ENCODE assay signal across 10 cellular contexts in the genomic region with DNA sequence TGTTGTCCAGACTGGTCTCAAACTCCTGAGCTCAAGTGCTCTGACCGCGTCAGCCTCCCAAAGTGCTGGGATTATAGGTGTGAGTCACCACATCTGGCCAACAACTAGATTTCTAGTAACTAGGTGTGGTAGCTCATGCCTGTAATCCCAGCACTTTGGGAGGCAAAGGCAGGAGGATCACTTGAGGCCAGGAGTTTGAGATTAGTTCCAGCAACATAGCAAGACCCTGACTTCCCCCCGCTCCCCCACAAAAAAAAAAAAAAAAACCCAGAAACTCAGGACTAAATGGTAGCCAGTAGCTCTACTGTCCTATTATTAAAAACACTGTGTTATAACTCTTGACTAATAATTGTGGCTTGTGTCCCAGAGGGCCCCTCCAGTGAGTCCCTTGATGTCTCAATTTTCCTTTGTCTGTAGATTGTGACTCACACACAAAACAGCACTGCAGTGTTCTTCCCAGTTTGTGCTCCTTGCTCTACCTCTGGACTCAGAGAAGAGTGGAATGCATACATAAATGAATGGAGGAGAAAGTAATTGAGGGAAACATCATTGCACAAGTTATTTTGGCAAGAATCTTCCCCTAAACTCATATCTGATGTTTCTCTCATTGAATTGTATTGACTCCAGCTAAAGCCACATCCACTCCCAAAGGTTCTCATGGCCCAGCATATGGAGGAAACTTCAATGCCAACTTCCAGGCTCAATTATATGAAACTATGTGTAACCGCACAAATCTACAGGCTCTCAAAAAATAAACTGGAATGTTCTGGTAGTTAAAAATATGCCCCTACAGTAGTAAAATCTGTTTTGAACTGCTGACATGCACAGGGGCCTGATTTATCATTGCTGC. TPM values are rescaled to one million over a fixed set of nuclear protein-coding genes. Genes with fewer than 3 reads are reported as not detected.
DNase-seq lines count a peak whose midpoint lies in the region; ATAC-seq, FAIRE-seq and TF ChIP-seq lines count a peak whose summit lies in the region.
"Had no signal": no experiment of that assay in that cellular context is flagged by ENCODE, and none has a peak within 500 bp of the region (broad histone marks: within the 10 kb centered on the region; RNA-seq: fewer than 3 reads in every experiment).

No MANE protein-coding gene starts in this region.

- intact Hi-C loops in adrenal gland (cut with DNase I), result no loop called here

- dilution Hi-C loops in keratinocyte (cut with MboI; ENCODE audit: extremely low pct_ligation_motif_present, low sequenced_read_pairs), result no loop called here

- no peak for ATAC-seq in HG03139 (IDR thresholded peaks at IDR 0.05; ENCODE audit: unreplicated experiment)
- no peak for ATAC-seq in GM21576 (IDR thresholded peaks at IDR 0.05; ENCODE audit: unreplicated experiment)

- H3K4me3 ChIP-seq in AG04450 (ENCODE audit: low read depth, low read length) (no peak overlapping the region), adrenal gland (no peak overlapping the region), keratinocyte (ENCODE audit: control insufficient read depth in 2 of 3, extremely low read depth in 1 of 3, insufficient read depth in 2 of 3, low read depth in 1 of 3, low read length in 3 of 3) (no peak overlapping the region)
- H3K4me3 ChIP-seq: heart left ventricle had no signal

- H4K20me1 ChIP-seq in keratinocyte (ENCODE audit: control insufficient read depth, extremely low read depth, insufficient read depth, low read length), result peaks cover 39% of the 10 kb centered on the region

- DNase-seq in AG04450 (ENCODE audit: low read depth, low spot score), result no peak
- DNase-seq in HT1080 (ENCODE audit: low read depth), result peak; percentile 92
- DNase-seq in adrenal gland, result peak in 6 of 7 donors; percentile 65 to 81 (median 76)
- peak; percentile 68 for DNase-seq in keratinocyte (ENCODE audit: low read depth, low spot score)
- no peak for DNase-seq in DMS79 (lab: John Stamatoyannopoulos, UW)
- no peak for DNase-seq in NK-92 (lab: John Stamatoyannopoulos, UW; ENCODE audit: unreplicated experiment)
- DNase-seq: NCI-H526 had no signal

- peak; percentile 64 for FAIRE-seq in keratinocyte (lab: Jason Lieb, UNC)

- no peak for TF ChIP-seq CTCF in AG04450 (IDR thresholded peaks at IDR 0.05; ENCODE audit: low read depth, low read length)
- no peak for TF ChIP-seq CTCF in adrenal gland (IDR thresholded peaks at IDR 0.05)
- TF ChIP-seq CTCF in keratinocyte (optimal IDR thresholded peaks at IDR 0.05 in 1 of 3, IDR thresholded peaks at IDR 0.05 in 1 of 3, conservative IDR thresholded peaks at IDR 0.05 in 1 of 3; ENCODE audit: extremely low read depth in 1 of 3, insufficient read depth in 2 of 3, low read length in 3 of 3), result no peak

- H3K27ac ChIP-seq in AG04450 (ENCODE audit: low read depth, low read length) (peak overlapping the region; percentile 42), adrenal gland (peak overlapping the region in 4 of 5 donors; percentile 25 to 72 (median 36)), keratinocyte (ENCODE audit: control insufficient read depth, insufficient read depth, low read length) (peak overlapping the region; percentile 58)

- peaks cover 10% of the 10 kb centered on the region for H3K9me1 ChIP-seq in keratinocyte (ENCODE audit: control insufficient read depth, extremely low read depth, insufficient read depth, low read length)

- H3K9me3 ChIP-seq in AG04450 (ENCODE audit: control insufficient read depth, insufficient read depth, low read length), result no peaks in the 10 kb centered on the region
- H3K9me3 ChIP-seq in adrenal gland (replicated peaks in 1 of 3), result no peaks in the 10 kb centered on the region
- no peaks in the 10 kb centered on the region for H3K9me3 ChIP-seq in keratinocyte (ENCODE audit: control insufficient read depth, low read depth, low read length)
- H3K9me3 ChIP-seq: heart left ventricle had no signal

- WGBS in adrenal gland, 4 donors, result 61 to 71% (median 70%) methylated on average over 4 of the region's 4 CpGs

- CTCF ChIA-PET in AG04450 (lab: Charles Lee), result interaction anchor here (0.6 to 1.6 kb wide), 2 partner anchors 286 to 1201 kb away, joined by 5 read pairs; no protein-coding TSS in a partner anchor

- peaks cover 0 to 24% of the 10 kb centered on the region in 2 donors for H3K36me3 ChIP-seq in adrenal gland (replicated peaks in 1 of 2)
- peaks cover 13 to 28% of the 10 kb centered on the region in 2 experiments for H3K36me3 ChIP-seq in keratinocyte (ENCODE audit: control insufficient read depth in 2 of 2, extremely low read depth in 1 of 2, insufficient read depth in 2 of 2, low read length in 2 of 2)

- no peak overlapping the region for H3K4me2 ChIP-seq in keratinocyte (ENCODE audit: control insufficient read depth, extremely low read depth, insufficient read depth, low read depth, low read length)

- H3K27me3 ChIP-seq in AG04450 (ENCODE audit: control insufficient read depth, insufficient read depth, low read length) (no peaks in the 10 kb centered on the region), adrenal gland (no peaks in the 10 kb centered on the region), keratinocyte (ENCODE audit: control insufficient read depth, extremely low read depth, insufficient read depth, low read length) (no peaks in the 10 kb centered on the region)
- H3K27me3 ChIP-seq: heart left ventricle had no signal

- POLR2A ChIA-PET in AG04450 (lab: Yijun Ruan, JAX), result interaction anchor here (0.6 to 2.1 kb wide), 6 partner anchors 9 to 311 kb away, joined by 3 to 19 read pairs (median 4); partner anchors contain the start of gene TPT1

- H3K4me1 ChIP-seq in adrenal gland (replicated peaks in 1 of 2) (peaks cover 15 to 70% of the 10 kb centered on the region in 2 donors), keratinocyte (ENCODE audit: control insufficient read depth, extremely low read depth, insufficient read depth, low read length) (peaks cover 69% of the 10 kb centered on the region)

- H3K79me2 ChIP-seq in keratinocyte (ENCODE audit: control insufficient read depth, insufficient read depth, low read length), result peaks cover 13% of the 10 kb centered on the region

- H3K9ac ChIP-seq in keratinocyte (ENCODE audit: control insufficient read depth, extremely low read depth, insufficient read depth, low read length), result peak overlapping the region; percentile 2

- TF ChIP-seq POLR2A in adrenal gland (IDR thresholded peaks at IDR 0.05), result no peak

- H2AFZ ChIP-seq in keratinocyte (ENCODE audit: control insufficient read depth, low read length), result no peak overlapping the region

RNA-seq across cellular contexts. Expression of gene TPT1, which starts 8.8 kb away (rescaled TPM):
- polyA plus RNA-seq in AG04450 (2011; rRNA removed) (6,434 and 7,581 TPM in 2 replicates), adrenal gland (1,000 to 10,000 TPM; 4,931 to 8,150 (median 5,619) TPM), keratinocyte (3,409 to 8,174 TPM (median 5,358 TPM) in 3 replicates)
- 1,741 and 1,851 TPM in 2 replicates for polyA minus RNA-seq in AG04450 (2011; rRNA and poly(A)+ RNA removed)
- 1,865 and 1,866 TPM in 2 replicates for total RNA-seq in HT1080 (2014; rRNA removed; shearing (Covaris generic))
- polyA plus RNA-seq in HT1080 (2015; cell fraction: cytosol; rRNA removed), result 3,449 and 4,660 TPM in 2 replicates
- polyA plus RNA-seq in HT1080 (2015; cell fraction: nucleus; rRNA removed), result 774 and 925 TPM in 2 replicates
- total RNA-seq in adrenal gland, result 1,000 to 10,000 TPM; 1,778 to 5,574 (median 3,411) TPM
- polyA plus RNA-seq in keratinocyte (2011; ENCODE audit: low read depth), result 7,356 TPM
- 5,519 and 7,789 TPM in 2 replicates for polyA plus RNA-seq in keratinocyte (2011; cell fraction: cytosol; rRNA removed)
- 862 and 1,110 TPM in 2 replicates for polyA plus RNA-seq in keratinocyte (2011; cell fraction: nucleus; rRNA removed)
- polyA plus RNA-seq in keratinocyte (2012; ENCODE audit: low replicate concordance), result 3,680 and 8,566 TPM in 2 replicates
- 719 to 1,720 TPM (median 1,132 TPM) in 3 replicates for polyA minus RNA-seq in keratinocyte
- polyA minus RNA-seq in keratinocyte (2011; cell fraction: cytosol; rRNA and poly(A)+ RNA removed), result 1,849 TPM
- 199 and 344 TPM in 2 replicates for polyA minus RNA-seq in keratinocyte (2011; cell fraction: nucleus; rRNA and poly(A)+ RNA removed)

Comparison
In these comparisons a context has a peak if more than half of its experiments do, and no peak if none do; other contexts are left out.
1. DNase-seq: peak in HT1080 (single experiment), adrenal gland (6 of 7) and keratinocyte (single experiment); none in AG04450 (single experiment), DMS79 (single experiment) and NK-92 (single experiment).
2. Peak in every context shown above with its lines, with median percentiles within 50 percentile points of each other: H3K27ac ChIP-seq.